Comparison of ENCODE assay signal across 8 cellular contexts in genomic region chr2:85436836-85437487, GRCh38. TPM values are rescaled to one million over a fixed set of nuclear protein-coding genes. Genes with fewer than 3 reads are reported as not detected.
DNase-seq lines count a peak whose midpoint lies in the region; ATAC-seq and TF ChIP-seq lines count a peak whose summit lies in the region.

No MANE protein-coding gene starts in this region.

- peak overlapping the region; percentile 58 for H3K4me3 ChIP-seq in BLaER1

- peak overlapping the region; percentile 97 for H3K4me2 ChIP-seq in BLaER1

- intact Hi-C loops in MCF 10A (cut with micrococcal nuclease) (no loop called here), natural killer cell (cut with micrococcal nuclease) (no loop called here)

- H3K36me3 Mint-ChIP-seq in MCF 10A (ENCODE audit: insufficient read depth, unreplicated experiment): no peaks in the 10 kb centered on the region
- no peaks in the 10 kb centered on the region for H3K36me3 Mint-ChIP-seq in natural killer cell

- H3K4me1 ChIP-seq in BLaER1: peaks cover 68% of the 10 kb centered on the region

- H3K27ac Mint-ChIP-seq in MCF 10A (ENCODE audit: low read depth, unreplicated experiment) (peak overlapping the region; percentile 77), natural killer cell (peak overlapping the region; percentile 77 to 95)

- no peaks in the 10 kb centered on the region for H3K36me3 ChIP-seq in BLaER1

- ATAC-seq in HG03159 (IDR thresholded peaks at IDR 0.05; ENCODE audit: unreplicated experiment) (peak; percentile 4), natural killer cell (no peak), HG02763 (IDR thresholded peaks at IDR 0.05; ENCODE audit: unreplicated experiment) (no peak), HG02970 (IDR thresholded peaks at IDR 0.05; ENCODE audit: low FRiP score, unreplicated experiment) (no peak)

- no peaks in the 10 kb centered on the region for H3K27me3 ChIP-seq in BLaER1

- no peak for DNase-seq in MCF 10A (ENCODE audit: unreplicated experiment)
- DNase-seq in natural killer cell: no peak
- DNase-seq in stimulated activated CD4-positive, alpha-beta T cell treated with anti-CD3 and anti-CD28 coated beads, Interleukin-4, amount 100 ng/mL, for 24 hours: no peak
- DNase-seq in NCI-H524 treated with DMSO at 0.1 percent for 48 hours (lab: John Stamatoyannopoulos, UW): no peak

- peak overlapping the region; percentile 77 for H3K9ac ChIP-seq in BLaER1

- H3K4me1 Mint-ChIP-seq in MCF 10A (ENCODE audit: insufficient read depth, unreplicated experiment) (peaks cover 31% of the 10 kb centered on the region), natural killer cell (peaks cover 5 to 19% of the 10 kb centered on the region in 2 donors)

- TSS peak; percentile 77 for BruUV-seq in MCF 10A (replicated peaks; lab: Mats Ljungman, UMichigan)

- peak overlapping the region; percentile 83 for H3K27ac ChIP-seq in BLaER1

- CTCF ChIA-PET in MCF 10A (lab: Yijun Ruan, JAX): interaction anchor here (0.7 to 1.4 kb wide), 7 partner anchors 8 to 119 kb away, joined by 3 to 5 read pairs (median 3); partner anchors contain the start of gene MAT2A

- H3K4me3 Mint-ChIP-seq in MCF 10A (ENCODE audit: unreplicated experiment) (peak overlapping the region; percentile 71), natural killer cell (peak overlapping the region; percentile 89)

- H4K20me1 ChIP-seq in BLaER1: no peaks in the 10 kb centered on the region

- TF ChIP-seq CTCF in MCF 10A (IDR thresholded peaks at IDR 0.05; ENCODE audit: unreplicated experiment) (no peak), natural killer cell (IDR thresholded peaks at IDR 0.05) (no peak)

- H3K27me3 Mint-ChIP-seq in MCF 10A (ENCODE audit: insufficient read depth, unreplicated experiment): no peaks in the 10 kb centered on the region
- H3K27me3 Mint-ChIP-seq in natural killer cell (ENCODE audit: low read depth in 2 of 2): no peaks in the 10 kb centered on the region

- POLR2A ChIA-PET in MCF 10A (lab: Yijun Ruan, JAX): interaction anchor here (0.6 to 16.8 kb wide), 21 partner anchors 9 to 359 kb away, joined by 3 to 287 read pairs (median 5); partner anchors contain the start of genes ELMOD3, MAT2A, RETSAT and RNF181

- no peaks in the 10 kb centered on the region for H3K9me3 ChIP-seq in BLaER1

- no peaks in the 10 kb centered on the region for H3K9me3 Mint-ChIP-seq in MCF 10A (ENCODE audit: unreplicated experiment)
- no peaks in the 10 kb centered on the region for H3K9me3 Mint-ChIP-seq in natural killer cell

RNA-seq across cellular contexts. Expression of gene SH2D6, which starts 18.4 kb away (rescaled TPM):
- total RNA-seq in MCF 10A (2022): 0.84 and 2.2 TPM in 2 replicates
- under 1 TPM in 2 of 3 donors, not detected in 1; 0.21 to 0.57 TPM for total RNA-seq in natural killer cell

RNA-seq across cellular contexts. Expression of gene CAPG, which starts 26.8 kb away (rescaled TPM):
- total RNA-seq in MCF 10A (2022) (173 and 188 TPM in 2 replicates), natural killer cell (10 to 100 TPM; 10.6 to 50.3 (median 19.3) TPM)
